ENCODE assay signal across 14 cellular contexts in the genomic region with DNA sequence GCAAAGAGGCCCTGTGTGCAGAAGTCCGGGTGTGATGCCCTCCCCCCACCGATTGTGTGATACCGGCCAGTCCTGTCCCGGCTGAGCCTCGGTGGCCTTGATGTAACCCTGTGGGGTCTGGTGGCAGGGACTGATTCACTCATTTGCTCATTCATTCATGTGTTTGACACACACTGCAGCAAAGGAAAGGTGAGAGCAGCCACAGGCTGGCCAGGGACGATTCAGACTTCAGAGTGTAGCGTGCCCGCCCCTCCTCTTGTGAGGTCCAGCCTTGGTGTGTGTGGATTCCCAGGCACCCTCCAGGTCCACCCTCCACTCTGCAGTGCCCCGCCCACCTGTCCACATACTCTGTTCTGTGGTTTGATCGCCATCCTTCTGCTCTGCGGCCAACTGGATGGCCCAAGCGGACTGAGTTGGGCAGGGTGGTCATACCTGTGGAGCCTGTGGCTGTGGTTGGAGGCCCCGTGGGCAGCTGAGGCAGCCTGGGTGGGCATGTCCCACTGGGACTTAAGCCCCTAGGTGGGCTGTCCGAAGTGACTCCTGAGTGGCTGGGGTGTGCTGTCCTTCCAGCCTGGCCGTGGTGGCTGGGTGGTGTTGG. TPM values are rescaled to one million over a fixed set of nuclear protein-coding genes. Genes with fewer than 3 reads are reported as not detected.
"Had no signal": no experiment of that assay in that cellular context is flagged by ENCODE, and none has a peak within 500 bp of the region (broad histone marks: within the 10 kb centered on the region; RNA-seq: fewer than 3 reads in every experiment).

No MANE protein-coding gene starts in this region.

- ATAC-seq: foreskin keratinocyte, left cardiac atrium, sciatic nerve, upper lobe of right lung had no signal

- DNase-seq: activated CD4-positive, alpha-beta T cell treated with anti-CD3 and anti-CD28 coated beads for 1 hour; activated CD4-positive, alpha-beta T cell treated with anti-CD3 and anti-CD28 coated beads, Interleukin-2, amount 50 U/mL, for 4 hours; activated effector memory CD4-positive, alpha-beta T cell treated with anti-CD3 and anti-CD28 coated beads, Interleukin-2, amount 50 U/mL, for 16 hours; anterior cingulate cortex; cerebellar nuclear complex; effector memory CD4-positive, alpha-beta T cell; foreskin keratinocyte; left cardiac atrium; spleen; stomach; T1000; upper lobe of right lung had no signal

RNA-seq across cellular contexts. Expression of a gene that starts 58.0 kb away (rescaled TPM):
- total RNA-seq: foreskin keratinocyte, thoracic aorta had no signal
